15 cellular contexts compared by ENCODE assay signal in the genomic region with DNA sequence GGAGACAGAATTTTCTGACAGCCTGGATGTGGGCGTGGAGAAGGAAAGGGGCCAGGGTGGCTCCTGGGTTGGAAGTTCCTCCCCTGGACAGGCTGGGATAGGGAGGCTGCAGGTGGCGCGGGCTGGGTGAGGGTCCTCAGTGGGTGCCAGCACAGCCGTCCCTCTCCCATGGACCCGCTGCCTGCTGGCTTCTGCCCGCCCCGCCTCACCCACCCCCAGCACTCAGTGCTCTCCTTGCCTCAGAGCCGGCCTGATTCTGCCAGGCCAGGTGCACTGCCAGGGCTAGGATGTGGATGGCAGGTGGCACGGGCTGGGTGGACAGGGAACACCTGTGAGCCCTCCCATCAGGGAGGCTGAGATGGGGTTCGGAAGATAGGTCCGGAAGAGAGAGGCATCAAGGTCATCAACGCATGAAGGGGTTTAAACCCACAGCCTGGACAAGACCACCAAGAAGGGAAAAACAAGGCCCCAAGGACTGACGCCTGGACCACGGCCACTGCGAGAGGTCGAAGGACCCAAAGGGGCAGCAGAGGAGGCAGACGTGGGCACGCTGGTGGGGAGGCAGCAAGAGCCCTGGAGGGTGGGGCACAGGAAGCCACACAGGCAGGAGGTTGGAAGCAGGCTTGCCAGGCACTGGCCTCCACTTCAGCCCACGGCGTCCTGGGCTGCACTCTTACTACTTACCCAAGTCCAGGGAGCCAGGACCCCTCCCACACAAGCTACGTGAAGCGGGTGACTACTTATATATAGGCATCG.
"Had no signal": no experiment of that assay in that cellular context is flagged by ENCODE, and none has a peak within 500 bp of the region (broad histone marks: within the 10 kb centered on the region; RNA-seq: fewer than 3 reads in every experiment).

No MANE protein-coding gene starts in this region.

- H3K4me3 ChIP-seq: psoas muscle, sigmoid colon, stomach, vagina had no signal

- H3K4me1 ChIP-seq: foreskin keratinocyte, psoas muscle, sigmoid colon, vagina had no signal

- H3K36me3 ChIP-seq: sigmoid colon, stomach, vagina had no signal

- H3K4me3 Mint-ChIP-seq: activated B cell treated with CpG ODN at 0.5 μM for 24 hours; activated CD8-positive, alpha-beta memory T cell treated with anti-CD3 and anti-CD28 coated beads, Interleukin-2, amount 10 ng/mL, durations not matched to agents 7 days and 5 days; activated naive CD8-positive, alpha-beta T cell; activated T-cell treated with anti-CD3 and anti-CD28 coated beads, Interleukin-2, amount 50 U/mL, for 24 hours; T-helper 17 cell had no signal

- H3K4me1 Mint-ChIP-seq: activated B cell treated with CpG ODN at 0.5 μM for 24 hours had no signal

- H3K9me3 Mint-ChIP-seq: activated B cell treated with CpG ODN at 0.5 μM for 24 hours; activated T-cell treated with anti-CD3 and anti-CD28 coated beads, Interleukin-2, amount 50 U/mL, for 24 hours had no signal

- ATAC-seq: activated CD8-positive, alpha-beta memory T cell treated with anti-CD3 and anti-CD28 coated beads, Interleukin-2, amount 10 ng/mL, durations not matched to agents 7 days and 5 days; foreskin keratinocyte; psoas muscle; T-helper 17 cell had no signal

- DNase-seq: activated B cell treated with CpG ODN at 0.5 μM for 24 hours; activated CD8-positive, alpha-beta memory T cell treated with anti-CD3 and anti-CD28 coated beads, Interleukin-2, amount 10 ng/mL, durations not matched to agents 7 days and 5 days; activated gamma-delta T cell; activated T-cell treated with anti-CD3 and anti-CD28 coated beads, Interleukin-2, amount 50 U/mL, for 24 hours; anterior cingulate cortex; foreskin keratinocyte; left cardiac atrium; mesenchymal stem cell; psoas muscle; sigmoid colon; stimulated activated CD4-positive, alpha-beta T cell treated with anti-CD3 and anti-CD28 coated beads, Interleukin-2, amount 100 ng/mL, for 48 hours; stomach; T-helper 17 cell had no signal

- H3K27ac ChIP-seq: foreskin keratinocyte, psoas muscle, sigmoid colon, stomach, vagina had no signal

- H3K9me3 ChIP-seq: psoas muscle, sigmoid colon, stomach, vagina had no signal

- H3K27ac Mint-ChIP-seq: activated B cell treated with CpG ODN at 0.5 μM for 24 hours; activated CD8-positive, alpha-beta memory T cell treated with anti-CD3 and anti-CD28 coated beads, Interleukin-2, amount 10 ng/mL, durations not matched to agents 7 days and 5 days; activated naive CD8-positive, alpha-beta T cell; activated T-cell treated with anti-CD3 and anti-CD28 coated beads, Interleukin-2, amount 50 U/mL, for 24 hours; T-helper 17 cell had no signal

- H3K36me3 Mint-ChIP-seq: activated CD8-positive, alpha-beta memory T cell treated with anti-CD3 and anti-CD28 coated beads, Interleukin-2, amount 10 ng/mL, durations not matched to agents 7 days and 5 days; activated naive CD8-positive, alpha-beta T cell had no signal

- H3K27me3 ChIP-seq: foreskin keratinocyte, vagina had no signal
